10 cellular contexts compared by ENCODE assay signal in the genomic region with DNA sequence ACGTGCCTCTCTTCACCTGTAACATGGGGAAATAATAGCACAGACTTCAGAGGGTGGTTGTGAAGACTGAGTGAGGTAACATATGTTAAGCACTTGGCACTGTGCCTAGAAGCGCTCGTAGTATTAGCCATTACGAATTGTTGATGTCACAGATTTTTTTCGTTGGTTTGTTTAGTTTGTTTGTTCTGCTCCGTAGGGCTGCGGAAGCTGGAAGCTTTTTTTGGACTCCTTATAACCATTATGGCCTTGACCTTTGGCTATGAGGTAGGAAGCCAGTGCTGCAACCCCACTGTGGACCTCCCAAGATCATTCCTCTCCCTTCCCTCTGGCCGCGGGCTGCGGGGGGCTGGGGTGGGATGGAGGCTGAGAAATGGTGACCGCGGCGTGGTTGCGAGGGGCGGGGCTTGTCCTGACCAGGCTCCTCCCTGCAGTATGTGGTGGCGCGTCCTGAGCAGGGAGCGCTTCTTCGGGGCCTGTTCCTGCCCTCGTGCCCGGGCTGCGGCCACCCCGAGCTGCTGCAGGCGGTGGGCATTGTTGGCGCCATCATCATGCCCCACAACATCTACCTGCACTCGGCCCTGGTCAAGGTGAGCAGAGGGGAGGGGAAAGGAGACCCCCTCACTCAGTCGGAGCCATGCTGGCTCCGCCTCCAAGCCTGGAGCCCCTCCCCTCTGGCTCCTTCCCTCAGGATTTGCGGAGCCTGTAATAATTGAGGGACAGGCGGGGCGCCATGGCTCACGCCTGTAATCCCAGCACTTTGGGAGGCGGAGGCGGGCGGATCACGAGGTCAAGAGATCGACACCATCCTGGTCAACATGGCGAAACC. TPM values are rescaled to one million over a fixed set of nuclear protein-coding genes. Genes with fewer than 3 reads are reported as not detected.
DNase-seq lines count a peak whose midpoint lies in the region; ATAC-seq and TF ChIP-seq lines count a peak whose summit lies in the region.
"Had no signal": no experiment of that assay in that cellular context is flagged by ENCODE, and none has a peak within 500 bp of the region (broad histone marks: within the 10 kb centered on the region; RNA-seq: fewer than 3 reads in every experiment).

No MANE protein-coding gene starts in this region.

- no peaks in the 10 kb centered on the region for H3K27me3 ChIP-seq in Peyer's patch
- H3K27me3 ChIP-seq: BLaER1 treated with 17β-estradiol and CSF1 and Interleukin-3, amounts not matched to agents 10 nM and 100 nM had no signal

- no peak for DNase-seq in T-helper 2 cell treated with Interferon-gamma antibody and Interleukin-4, amounts not matched to agents 5 μg/mL and 100 μg/mL, for 36 hours (ENCODE audit: low spot score)
- DNase-seq in T-helper 2 cell (no peak), Peyer's patch (peak in 2 of 3 donors; percentile 73 to 81), erythroblast (lab: John Stamatoyannopoulos, UW) (peak; percentile 41 to 64), naive B cell (no peak), SIG-M5 treated with dmso at 0.1 percent for 504 hours (lab: John Stamatoyannopoulos, UW; ENCODE audit: unreplicated experiment) (no peak), AML-193 (lab: John Stamatoyannopoulos, UW) (no peak)

- no peaks in the 10 kb centered on the region for H3K9me3 Mint-ChIP-seq in T-helper 2 cell treated with Interferon-gamma antibody and Interleukin-4, amounts not matched to agents 5 μg/mL and 100 μg/mL, for 36 hours
- no peaks in the 10 kb centered on the region for H3K9me3 Mint-ChIP-seq in naive B cell

- TF ChIP-seq POLR2A in Peyer's patch (IDR thresholded peaks at IDR 0.05) (no peak), erythroblast (IDR thresholded peaks at IDR 0.05; ENCODE audit: low read length) (no peak)

- no peak overlapping the region for H3K27ac Mint-ChIP-seq in T-helper 2 cell treated with Interferon-gamma antibody and Interleukin-4, amounts not matched to agents 5 μg/mL and 100 μg/mL, for 36 hours
- peak overlapping the region in 2 of 6 donors; percentile 24 to 55 for H3K27ac Mint-ChIP-seq in naive B cell

- H3K9me3 ChIP-seq in Peyer's patch, result no peaks in the 10 kb centered on the region
- H3K9me3 ChIP-seq: BLaER1 treated with 17β-estradiol and CSF1 and Interleukin-3, amounts not matched to agents 10 nM and 100 nM had no signal

- H3K27ac ChIP-seq in Peyer's patch, result peak overlapping the region in 3 of 4 donors; percentile 15 to 78 (median 60)

- peaks cover 0 to 9% (median 0%) of the 10 kb centered on the region in 4 donors for H3K4me1 ChIP-seq in Peyer's patch

- TF ChIP-seq CTCF in Peyer's patch (IDR thresholded peaks at IDR 0.05), result no peak

- peaks cover 2% of the 10 kb centered on the region for H3K4me1 Mint-ChIP-seq in T-helper 2 cell treated with Interferon-gamma antibody and Interleukin-4, amounts not matched to agents 5 μg/mL and 100 μg/mL, for 36 hours (ENCODE audit: low read depth)
- peaks cover 5 to 10% (median 5%) of the 10 kb centered on the region in 3 donors for H3K4me1 Mint-ChIP-seq in naive B cell

- no peaks in the 10 kb centered on the region for H3K36me3 ChIP-seq in Peyer's patch
- H3K36me3 ChIP-seq: BLaER1 treated with 17β-estradiol and CSF1 and Interleukin-3, amounts not matched to agents 10 nM and 100 nM had no signal

- H3K4me3 Mint-ChIP-seq in T-helper 2 cell treated with Interferon-gamma antibody and Interleukin-4, amounts not matched to agents 5 μg/mL and 100 μg/mL, for 36 hours, result peak overlapping the region; percentile 19
- H3K4me3 Mint-ChIP-seq in naive B cell, result peak overlapping the region in 7 of 8 donors; percentile 38 to 77 (median 74)

- ATAC-seq in naive B cell (ENCODE audit: low read depth in 2 of 2) (peak; percentile 75 to 78), HG03097 (IDR thresholded peaks at IDR 0.05; ENCODE audit: low FRiP score, unreplicated experiment) (no peak)

- peaks cover 2% of the 10 kb centered on the region for H3K27me3 Mint-ChIP-seq in T-helper 2 cell treated with Interferon-gamma antibody and Interleukin-4, amounts not matched to agents 5 μg/mL and 100 μg/mL, for 36 hours (ENCODE audit: low read depth)
- peaks cover 0 to 11% (median 0%) of the 10 kb centered on the region in 3 donors for H3K27me3 Mint-ChIP-seq in naive B cell

- H3K36me3 Mint-ChIP-seq in T-helper 2 cell treated with Interferon-gamma antibody and Interleukin-4, amounts not matched to agents 5 μg/mL and 100 μg/mL, for 36 hours (ENCODE audit: low read depth), result no peaks in the 10 kb centered on the region
- H3K36me3 Mint-ChIP-seq in naive B cell, result no peaks in the 10 kb centered on the region

- peak overlapping the region; percentile 7 to 51 (median 32) for H3K4me3 ChIP-seq in Peyer's patch
- H3K4me3 ChIP-seq: BLaER1 treated with 17β-estradiol and CSF1 and Interleukin-3, amounts not matched to agents 10 nM and 100 nM had no signal

RNA-seq across cellular contexts. Expression of a gene that starts 5.5 kb away (rescaled TPM):
- total RNA-seq in Peyer's patch, result 10 to 100 TPM in 2 of 4 donors, 1 to 10 TPM in 2; 2.8 to 21.5 (median 8.6) TPM
- polyA plus RNA-seq in naive B cell (ENCODE audit: low read depth in 6 of 6), result 1 to 10 TPM in 4 of 6 donors, under 1 TPM in 2; 0.82 to 2.4 (median 1.1) TPM

RNA-seq across cellular contexts. Expression of a gene that starts 12.1 kb away (rescaled TPM):
- 100 to 1,000 TPM; 105 to 207 (median 184) TPM for total RNA-seq in Peyer's patch
- 10 to 100 TPM in 5 of 6 donors, 1 to 10 TPM in 1; 10.0 to 13.8 (median 11.9) TPM for polyA plus RNA-seq in naive B cell (ENCODE audit: low read depth in 6 of 6)

RNA-seq across cellular contexts. Expression of a gene that starts 30.9 kb away (rescaled TPM):
- not detected for total RNA-seq in Peyer's patch
- under 1 TPM in 1 of 6 donors, not detected in 5; 0.23 TPM for polyA plus RNA-seq in naive B cell (ENCODE audit: low read depth in 6 of 6)
- total RNA-seq: T-helper 1 cell treated with Interleukin-12 subunit alpha and Interleukin-12 subunit beta and Interleukin-4 antibody, amounts not matched to agents 30 ng/mL and 1 ng/mL, for 36 hours had no signal

RNA-seq across cellular contexts. Expression of a gene that starts 31.3 kb away (rescaled TPM):
- 1,000 to 10,000 TPM in 1 of 4 donors, 100 to 1,000 TPM in 3; 189 to 1,274 (median 741) TPM for total RNA-seq in Peyer's patch
- under 1 TPM; 0.06 to 0.43 (median 0.23) TPM for polyA plus RNA-seq in naive B cell (ENCODE audit: low read depth in 6 of 6)
- total RNA-seq: T-helper 1 cell treated with Interleukin-12 subunit alpha and Interleukin-12 subunit beta and Interleukin-4 antibody, amounts not matched to agents 30 ng/mL and 1 ng/mL, for 36 hours had no signal

Comparison
In these comparisons a context has a peak if more than half of its experiments do, and no peak if none do; other contexts are left out.
1. DNase-seq: peak in Peyer's patch (2 of 3) and erythroblast (2 of 2); none in T-helper 2 cell treated with Interferon-gamma antibody and Interleukin-4, amounts not matched to agents 5 μg/mL and 100 μg/mL, for 36 hours (single experiment), T-helper 2 cell (0 of 5), naive B cell (single experiment), SIG-M5 treated with dmso at 0.1 percent for 504 hours (single experiment) and AML-193 (0 of 2).